6 cellular contexts compared by ENCODE assay signal in genomic region chr9:108080285-108080684, GRCh38.
"Had no signal": no experiment of that assay in that cellular context is flagged by ENCODE, and none has a peak within 500 bp of the region (broad histone marks: within the 10 kb centered on the region; RNA-seq: fewer than 3 reads in every experiment).

No MANE protein-coding gene starts in this region.

- H3K4me3 ChIP-seq: GM23338, HAP-1 had no signal

- H3K4me2 ChIP-seq: GM23338 had no signal

- ATAC-seq: GM23338, HCT116 had no signal

- H2AFZ ChIP-seq: GM23338 had no signal

- DNase-seq: H7, HFFc6, IMR-90 had no signal

- H3K36me3 ChIP-seq: HAP-1 had no signal

- H3K4me1 ChIP-seq: HAP-1 had no signal

- H3K9me3 ChIP-seq: HAP-1 had no signal
